10 cellular contexts compared by ENCODE assay signal in genomic region chr1:230158422-230159291, GRCh38.
A peak's percentile ranks its signal among the peaks of the same experiment; 100 is the strongest.
DNase-seq lines count a peak whose midpoint lies in the region; ATAC-seq and TF ChIP-seq lines count a peak whose summit lies in the region.
"Had no signal": no experiment of that assay in that cellular context is flagged by ENCODE, and none has a peak within 500 bp of the region (broad histone marks: within the 10 kb centered on the region; RNA-seq: fewer than 3 reads in every experiment).

No MANE protein-coding gene starts in this region.

- H3K4me3 ChIP-seq in Peyer's patch, result no peak overlapping the region

- no peak for DNase-seq in activated T-cell treated with anti-CD3 and anti-CD28 coated beads, Interleukin-2, amount 50 U/mL, for 24 hours
- no peak for DNase-seq in activated T-cell treated with anti-CD3 and anti-CD28 coated beads, Interleukin-2, amount 50 U/mL, for 4 hours
- DNase-seq in Peyer's patch (peak in 2 of 3 donors; percentile 61 to 83), kidney tubule cell (ENCODE audit: low spot score) (peak; percentile 76), type B pancreatic cell (ENCODE audit: extremely low spot score, unreplicated experiment) (no peak), AG08395 (ENCODE audit: low spot score) (no peak)
- DNase-seq in activated CD8-positive, alpha-beta memory T cell treated with anti-CD3 and anti-CD28 coated beads, Interleukin-2, amount 10 ng/mL, durations not matched to agents 7 days and 5 days, result no peak
- DNase-seq: activated gamma-delta T cell, T-cell had no signal

- peaks cover 0 to 26% (median 6%) of the 10 kb centered on the region in 4 donors for H3K4me1 ChIP-seq in Peyer's patch

- no peaks in the 10 kb centered on the region for H3K27me3 ChIP-seq in Peyer's patch

- no peak for ATAC-seq in activated T-cell treated with anti-CD3 and anti-CD28 coated beads, Interleukin-2, amount 50 U/mL, for 4 hours
- ATAC-seq in GM21737 (IDR thresholded peaks at IDR 0.05; ENCODE audit: unreplicated experiment), result no peak
- ATAC-seq in activated CD8-positive, alpha-beta memory T cell treated with anti-CD3 and anti-CD28 coated beads, Interleukin-2, amount 10 ng/mL, durations not matched to agents 7 days and 5 days, result no peak
- ATAC-seq: T-cell had no signal

- H3K4me3 Mint-ChIP-seq in activated T-cell treated with anti-CD3 and anti-CD28 coated beads, Interleukin-2, amount 50 U/mL, for 24 hours, result no peak overlapping the region
- H3K4me3 Mint-ChIP-seq in activated T-cell treated with anti-CD3 and anti-CD28 coated beads, Interleukin-2, amount 50 U/mL, for 4 hours, result no peak overlapping the region
- no peak overlapping the region for H3K4me3 Mint-ChIP-seq in type B pancreatic cell
- H3K4me3 Mint-ChIP-seq in activated CD8-positive, alpha-beta memory T cell treated with anti-CD3 and anti-CD28 coated beads, Interleukin-2, amount 10 ng/mL, durations not matched to agents 7 days and 5 days, result no peak overlapping the region
- H3K4me3 Mint-ChIP-seq: T-cell had no signal

- H3K27me3 Mint-ChIP-seq in activated T-cell treated with anti-CD3 and anti-CD28 coated beads, Interleukin-2, amount 50 U/mL, for 24 hours, result no peaks in the 10 kb centered on the region
- no peaks in the 10 kb centered on the region for H3K27me3 Mint-ChIP-seq in activated T-cell treated with anti-CD3 and anti-CD28 coated beads, Interleukin-2, amount 50 U/mL, for 4 hours (ENCODE audit: low read depth)
- H3K27me3 Mint-ChIP-seq in type B pancreatic cell, result no peaks in the 10 kb centered on the region
- H3K27me3 Mint-ChIP-seq in activated CD8-positive, alpha-beta memory T cell treated with anti-CD3 and anti-CD28 coated beads, Interleukin-2, amount 10 ng/mL, durations not matched to agents 7 days and 5 days, result no peaks in the 10 kb centered on the region
- H3K27me3 Mint-ChIP-seq: T-cell had no signal

- no peaks in the 10 kb centered on the region for H3K9me3 Mint-ChIP-seq in activated T-cell treated with anti-CD3 and anti-CD28 coated beads, Interleukin-2, amount 50 U/mL, for 24 hours
- H3K9me3 Mint-ChIP-seq in activated T-cell treated with anti-CD3 and anti-CD28 coated beads, Interleukin-2, amount 50 U/mL, for 4 hours, result no peaks in the 10 kb centered on the region
- H3K9me3 Mint-ChIP-seq in type B pancreatic cell, result peaks cover 9% of the 10 kb centered on the region
- no peaks in the 10 kb centered on the region for H3K9me3 Mint-ChIP-seq in activated CD8-positive, alpha-beta memory T cell treated with anti-CD3 and anti-CD28 coated beads, Interleukin-2, amount 10 ng/mL, durations not matched to agents 7 days and 5 days (ENCODE audit: low read depth)
- H3K9me3 Mint-ChIP-seq: T-cell had no signal

- no peaks in the 10 kb centered on the region for H3K9me3 ChIP-seq in Peyer's patch

- TF ChIP-seq POLR2A in Peyer's patch (IDR thresholded peaks at IDR 0.05), result peak in 1 of 2 donors; percentile 23

- peaks cover 25% of the 10 kb centered on the region for H3K36me3 Mint-ChIP-seq in activated T-cell treated with anti-CD3 and anti-CD28 coated beads, Interleukin-2, amount 50 U/mL, for 24 hours (ENCODE audit: low read depth)
- peaks cover 2% of the 10 kb centered on the region for H3K36me3 Mint-ChIP-seq in activated T-cell treated with anti-CD3 and anti-CD28 coated beads, Interleukin-2, amount 50 U/mL, for 4 hours (ENCODE audit: insufficient read depth)
- peaks cover 12% of the 10 kb centered on the region for H3K36me3 Mint-ChIP-seq in type B pancreatic cell
- H3K36me3 Mint-ChIP-seq in activated CD8-positive, alpha-beta memory T cell treated with anti-CD3 and anti-CD28 coated beads, Interleukin-2, amount 10 ng/mL, durations not matched to agents 7 days and 5 days, result no peaks in the 10 kb centered on the region

- TF ChIP-seq CTCF in Peyer's patch (IDR thresholded peaks at IDR 0.05) (no peak), type B pancreatic cell (conservative IDR thresholded peaks at IDR 0.05) (no peak)

- CTCF ChIA-PET in activated CD8-positive, alpha-beta memory T cell treated with anti-CD3 and anti-CD28 coated beads, Interleukin-2, amount 10 ng/mL, durations not matched to agents 7 days and 5 days (lab: Charles Lee), result interaction anchor here (1.3 kb wide), 1 partner anchor 8 kb away, joined by 3 read pairs; no protein-coding TSS in a partner anchor

- H3K4me1 Mint-ChIP-seq in activated T-cell treated with anti-CD3 and anti-CD28 coated beads, Interleukin-2, amount 50 U/mL, for 24 hours (ENCODE audit: low read depth), result peaks cover 75% of the 10 kb centered on the region
- H3K4me1 Mint-ChIP-seq in activated T-cell treated with anti-CD3 and anti-CD28 coated beads, Interleukin-2, amount 50 U/mL, for 4 hours (ENCODE audit: low read depth), result peaks cover 22% of the 10 kb centered on the region
- H3K4me1 Mint-ChIP-seq in type B pancreatic cell (ENCODE audit: unreplicated experiment), result peaks cover 45% of the 10 kb centered on the region
- H3K4me1 Mint-ChIP-seq in activated CD8-positive, alpha-beta memory T cell treated with anti-CD3 and anti-CD28 coated beads, Interleukin-2, amount 10 ng/mL, durations not matched to agents 7 days and 5 days, result peaks cover 18% of the 10 kb centered on the region

- no peaks in the 10 kb centered on the region for H3K36me3 ChIP-seq in Peyer's patch

- H3K27ac Mint-ChIP-seq in activated T-cell treated with anti-CD3 and anti-CD28 coated beads, Interleukin-2, amount 50 U/mL, for 24 hours, result peak overlapping the region; percentile 23
- H3K27ac Mint-ChIP-seq in type B pancreatic cell, result peak overlapping the region; percentile 71
- H3K27ac Mint-ChIP-seq in activated CD8-positive, alpha-beta memory T cell treated with anti-CD3 and anti-CD28 coated beads, Interleukin-2, amount 10 ng/mL, durations not matched to agents 7 days and 5 days, result no peak overlapping the region
- H3K27ac Mint-ChIP-seq: T-cell had no signal

- peak overlapping the region in 2 of 4 donors; percentile 15 to 77 for H3K27ac ChIP-seq in Peyer's patch

Comparison
In these comparisons a context has a peak if more than half of its experiments do, and no peak if none do; other contexts are left out.
1. DNase-seq: peak in Peyer's patch (2 of 3) and kidney tubule cell (single experiment); none in activated T-cell treated with anti-CD3 and anti-CD28 coated beads, Interleukin-2, amount 50 U/mL, for 24 hours (single experiment), activated T-cell treated with anti-CD3 and anti-CD28 coated beads, Interleukin-2, amount 50 U/mL, for 4 hours (single experiment), type B pancreatic cell (single experiment), AG08395 (single experiment) and activated CD8-positive, alpha-beta memory T cell treated with anti-CD3 and anti-CD28 coated beads, Interleukin-2, amount 10 ng/mL, durations not matched to agents 7 days and 5 days (single experiment).